ENCODE assay signal across 15 cellular contexts in the genomic region with DNA sequence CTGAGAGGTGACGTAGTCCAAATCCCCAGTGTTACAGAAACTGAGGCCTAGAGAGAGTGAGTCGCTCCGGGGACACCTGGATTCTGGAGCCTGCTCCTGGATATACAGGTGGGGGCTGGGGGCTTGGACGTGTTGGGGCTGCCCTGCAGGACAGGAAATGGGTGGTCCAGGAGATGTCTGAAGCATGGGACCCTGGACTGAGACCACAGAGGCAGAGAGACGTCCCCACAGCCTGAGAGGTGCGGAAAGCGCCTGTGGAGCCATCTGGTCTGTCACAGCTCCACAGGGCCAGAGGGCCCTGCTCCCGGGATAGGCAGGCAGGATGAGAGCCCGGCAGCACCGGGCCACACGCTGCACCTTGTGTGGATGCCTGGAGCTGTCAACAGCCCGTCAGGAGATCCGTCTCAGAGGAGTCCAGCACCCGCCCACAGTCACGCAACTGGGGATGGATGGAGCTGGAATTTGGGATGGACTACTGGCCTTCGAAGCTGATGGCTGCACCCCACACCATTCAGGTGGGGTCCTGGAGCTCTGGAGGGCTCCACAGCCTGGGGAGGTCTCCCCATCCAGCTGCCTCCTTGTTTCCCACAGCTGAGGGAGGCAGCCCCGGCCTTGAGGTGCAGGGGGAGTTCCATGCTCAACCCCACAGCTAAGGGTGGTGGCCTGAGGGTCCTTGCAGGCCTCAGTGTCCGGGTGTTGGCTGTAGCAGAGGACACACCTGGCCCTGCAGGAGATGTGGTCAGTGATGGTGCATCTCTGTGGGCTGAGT.
"Had no signal": no experiment of that assay in that cellular context is flagged by ENCODE, and none has a peak within 500 bp of the region (broad histone marks: within the 10 kb centered on the region; RNA-seq: fewer than 3 reads in every experiment).

No MANE protein-coding gene starts in this region.

- H3K4me2 ChIP-seq: SK-N-SH had no signal

- H3K9ac ChIP-seq: SK-N-SH had no signal

- H3K9me3 Mint-ChIP-seq: activated naive CD4-positive, alpha-beta T cell treated with anti-CD3 and anti-CD28 coated beads, Interleukin-2, amount 50 U/mL, for 24 hours; activated T-helper 2 cell treated with anti-CD3 and anti-CD28 coated beads, Interferon-gamma antibody, Interleukin-2, Interleukin-4, amounts not matched to agents 10 μg/mL and 5 μg/mL and 100 μg/mL, durations not matched to agents 14 hours and 24 hours and 36 hours; T-helper 1 cell treated with Interleukin-12 subunit alpha and Interleukin-12 subunit beta and Interleukin-4 antibody, amounts not matched to agents 30 μg/mL and 1 μg/mL, for 36 hours had no signal

- DNase-seq: activated CD4-positive, alpha-beta T cell treated with anti-CD3 and anti-CD28 coated beads, Interleukin-2, amount 50 U/mL, for 1 hour; amniotic stem cell; foreskin keratinocyte; mesenchymal stem cell; SK-N-SH; small intestine had no signal

- H3K27me3 Mint-ChIP-seq: activated naive CD4-positive, alpha-beta T cell treated with anti-CD3 and anti-CD28 coated beads, Interleukin-2, amount 50 U/mL, for 24 hours had no signal

- ATAC-seq: foreskin keratinocyte; left lung; Right ventricle myocardium inferior; stimulated activated memory B cell treated with anti-CD40 and anti-IgM and Interleukin-4, amounts not matched to agents 10 μg/mL and 1 μg/mL and 100 μg/mL, for 72 hours had no signal

- H3K27ac Mint-ChIP-seq: activated naive CD4-positive, alpha-beta T cell treated with anti-CD3 and anti-CD28 coated beads, Interleukin-2, amount 50 U/mL, for 24 hours; activated T-helper 2 cell treated with anti-CD3 and anti-CD28 coated beads, Interferon-gamma antibody, Interleukin-2, Interleukin-4, amounts not matched to agents 10 μg/mL and 5 μg/mL and 100 μg/mL, durations not matched to agents 14 hours and 24 hours and 36 hours; brain; stimulated activated memory B cell treated with anti-CD40 and anti-IgM and Interleukin-4, amounts not matched to agents 10 μg/mL and 1 μg/mL and 100 μg/mL, for 72 hours; T-helper 1 cell treated with Interleukin-12 subunit alpha and Interleukin-12 subunit beta and Interleukin-4 antibody, amounts not matched to agents 30 μg/mL and 1 μg/mL, for 36 hours had no signal

- H3K9me3 ChIP-seq: left lung, SK-N-SH, upper lobe of left lung had no signal

- H3K4me1 ChIP-seq: foreskin keratinocyte, left lung, upper lobe of left lung had no signal

- H3K27ac ChIP-seq: foreskin keratinocyte, left lung, upper lobe of left lung had no signal

- FAIRE-seq: endothelial cell of umbilical vein, small intestine had no signal

- H3K4me1 Mint-ChIP-seq: activated naive CD4-positive, alpha-beta T cell treated with anti-CD3 and anti-CD28 coated beads, Interleukin-2, amount 50 U/mL, for 24 hours; stimulated activated memory B cell treated with anti-CD40 and anti-IgM and Interleukin-4, amounts not matched to agents 10 μg/mL and 1 μg/mL and 100 μg/mL, for 72 hours had no signal

- H3K4me3 ChIP-seq: left lung, upper lobe of left lung had no signal

- H3K36me3 Mint-ChIP-seq: activated naive CD4-positive, alpha-beta T cell treated with anti-CD3 and anti-CD28 coated beads, Interleukin-2, amount 50 U/mL, for 24 hours; brain; stimulated activated memory B cell treated with anti-CD40 and anti-IgM and Interleukin-4, amounts not matched to agents 10 μg/mL and 1 μg/mL and 100 μg/mL, for 72 hours had no signal

- H3K27me3 ChIP-seq: left lung, upper lobe of left lung had no signal

- H3K36me3 ChIP-seq: left lung, upper lobe of left lung had no signal

- H3K4me3 Mint-ChIP-seq: activated naive CD4-positive, alpha-beta T cell treated with anti-CD3 and anti-CD28 coated beads, Interleukin-2, amount 50 U/mL, for 24 hours; brain; stimulated activated memory B cell treated with anti-CD40 and anti-IgM and Interleukin-4, amounts not matched to agents 10 μg/mL and 1 μg/mL and 100 μg/mL, for 72 hours; T-helper 1 cell treated with Interleukin-12 subunit alpha and Interleukin-12 subunit beta and Interleukin-4 antibody, amounts not matched to agents 30 μg/mL and 1 μg/mL, for 36 hours had no signal
